Comparison of ENCODE assay signal across 1 cellular context in the genomic region with DNA sequence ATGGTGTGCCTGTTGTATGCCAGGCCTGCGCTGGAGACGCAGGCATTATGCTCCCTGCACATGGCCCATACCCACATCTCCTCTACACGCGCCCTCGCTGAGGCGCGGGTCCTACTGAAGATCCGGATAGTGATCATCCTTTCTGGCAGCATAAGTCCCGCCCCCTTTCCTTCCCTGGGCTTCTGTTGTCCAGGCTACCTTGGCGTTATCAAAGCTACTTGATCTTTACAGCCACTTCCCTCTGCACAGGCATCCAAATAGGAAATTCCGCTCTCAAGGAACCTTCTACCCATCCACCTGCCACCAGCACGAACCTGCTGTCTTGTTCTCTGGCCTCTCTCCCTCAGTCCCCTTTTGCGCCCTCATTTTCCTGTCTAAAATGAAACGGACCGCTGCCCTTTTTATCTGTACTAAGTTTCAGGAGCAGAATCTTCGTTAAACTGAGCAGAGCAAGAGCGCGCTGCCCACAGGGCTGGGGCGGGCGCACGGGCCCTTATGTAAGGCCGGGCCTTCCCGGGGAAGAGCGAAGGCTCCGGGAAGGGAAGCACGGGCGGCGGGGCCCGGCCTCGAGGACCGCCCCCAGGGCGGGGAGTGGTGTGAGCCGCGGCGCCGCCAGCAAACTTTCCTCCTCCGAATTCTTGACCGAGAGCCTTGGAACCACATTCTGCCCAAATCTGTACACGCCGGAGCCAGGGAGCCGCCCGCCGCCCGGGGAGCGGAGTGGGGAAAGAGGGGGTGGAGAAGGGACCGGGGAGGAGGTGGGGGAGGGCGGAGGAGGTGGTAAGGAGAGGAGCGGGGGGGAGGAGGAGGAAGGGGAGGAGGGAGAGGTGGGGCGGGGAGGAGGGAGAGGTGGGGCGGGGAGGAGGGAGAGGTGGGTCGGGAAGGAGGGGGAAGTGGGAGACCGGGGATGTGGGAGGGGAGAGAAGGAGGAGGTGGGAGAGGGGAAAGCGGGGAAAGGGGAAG.
TF ChIP-seq lines count a peak whose summit lies in the region.

No MANE protein-coding gene starts in this region.

TF ChIP-seq in H1, 55 proteins besides CTCF, POLR2A, EP300 and RAD21:
- no peak for TF ChIP-seq JUN (IDR thresholded peaks at IDR 0.05; ENCODE audit: low read depth, low read length)
- TF ChIP-seq, protein P1, sequence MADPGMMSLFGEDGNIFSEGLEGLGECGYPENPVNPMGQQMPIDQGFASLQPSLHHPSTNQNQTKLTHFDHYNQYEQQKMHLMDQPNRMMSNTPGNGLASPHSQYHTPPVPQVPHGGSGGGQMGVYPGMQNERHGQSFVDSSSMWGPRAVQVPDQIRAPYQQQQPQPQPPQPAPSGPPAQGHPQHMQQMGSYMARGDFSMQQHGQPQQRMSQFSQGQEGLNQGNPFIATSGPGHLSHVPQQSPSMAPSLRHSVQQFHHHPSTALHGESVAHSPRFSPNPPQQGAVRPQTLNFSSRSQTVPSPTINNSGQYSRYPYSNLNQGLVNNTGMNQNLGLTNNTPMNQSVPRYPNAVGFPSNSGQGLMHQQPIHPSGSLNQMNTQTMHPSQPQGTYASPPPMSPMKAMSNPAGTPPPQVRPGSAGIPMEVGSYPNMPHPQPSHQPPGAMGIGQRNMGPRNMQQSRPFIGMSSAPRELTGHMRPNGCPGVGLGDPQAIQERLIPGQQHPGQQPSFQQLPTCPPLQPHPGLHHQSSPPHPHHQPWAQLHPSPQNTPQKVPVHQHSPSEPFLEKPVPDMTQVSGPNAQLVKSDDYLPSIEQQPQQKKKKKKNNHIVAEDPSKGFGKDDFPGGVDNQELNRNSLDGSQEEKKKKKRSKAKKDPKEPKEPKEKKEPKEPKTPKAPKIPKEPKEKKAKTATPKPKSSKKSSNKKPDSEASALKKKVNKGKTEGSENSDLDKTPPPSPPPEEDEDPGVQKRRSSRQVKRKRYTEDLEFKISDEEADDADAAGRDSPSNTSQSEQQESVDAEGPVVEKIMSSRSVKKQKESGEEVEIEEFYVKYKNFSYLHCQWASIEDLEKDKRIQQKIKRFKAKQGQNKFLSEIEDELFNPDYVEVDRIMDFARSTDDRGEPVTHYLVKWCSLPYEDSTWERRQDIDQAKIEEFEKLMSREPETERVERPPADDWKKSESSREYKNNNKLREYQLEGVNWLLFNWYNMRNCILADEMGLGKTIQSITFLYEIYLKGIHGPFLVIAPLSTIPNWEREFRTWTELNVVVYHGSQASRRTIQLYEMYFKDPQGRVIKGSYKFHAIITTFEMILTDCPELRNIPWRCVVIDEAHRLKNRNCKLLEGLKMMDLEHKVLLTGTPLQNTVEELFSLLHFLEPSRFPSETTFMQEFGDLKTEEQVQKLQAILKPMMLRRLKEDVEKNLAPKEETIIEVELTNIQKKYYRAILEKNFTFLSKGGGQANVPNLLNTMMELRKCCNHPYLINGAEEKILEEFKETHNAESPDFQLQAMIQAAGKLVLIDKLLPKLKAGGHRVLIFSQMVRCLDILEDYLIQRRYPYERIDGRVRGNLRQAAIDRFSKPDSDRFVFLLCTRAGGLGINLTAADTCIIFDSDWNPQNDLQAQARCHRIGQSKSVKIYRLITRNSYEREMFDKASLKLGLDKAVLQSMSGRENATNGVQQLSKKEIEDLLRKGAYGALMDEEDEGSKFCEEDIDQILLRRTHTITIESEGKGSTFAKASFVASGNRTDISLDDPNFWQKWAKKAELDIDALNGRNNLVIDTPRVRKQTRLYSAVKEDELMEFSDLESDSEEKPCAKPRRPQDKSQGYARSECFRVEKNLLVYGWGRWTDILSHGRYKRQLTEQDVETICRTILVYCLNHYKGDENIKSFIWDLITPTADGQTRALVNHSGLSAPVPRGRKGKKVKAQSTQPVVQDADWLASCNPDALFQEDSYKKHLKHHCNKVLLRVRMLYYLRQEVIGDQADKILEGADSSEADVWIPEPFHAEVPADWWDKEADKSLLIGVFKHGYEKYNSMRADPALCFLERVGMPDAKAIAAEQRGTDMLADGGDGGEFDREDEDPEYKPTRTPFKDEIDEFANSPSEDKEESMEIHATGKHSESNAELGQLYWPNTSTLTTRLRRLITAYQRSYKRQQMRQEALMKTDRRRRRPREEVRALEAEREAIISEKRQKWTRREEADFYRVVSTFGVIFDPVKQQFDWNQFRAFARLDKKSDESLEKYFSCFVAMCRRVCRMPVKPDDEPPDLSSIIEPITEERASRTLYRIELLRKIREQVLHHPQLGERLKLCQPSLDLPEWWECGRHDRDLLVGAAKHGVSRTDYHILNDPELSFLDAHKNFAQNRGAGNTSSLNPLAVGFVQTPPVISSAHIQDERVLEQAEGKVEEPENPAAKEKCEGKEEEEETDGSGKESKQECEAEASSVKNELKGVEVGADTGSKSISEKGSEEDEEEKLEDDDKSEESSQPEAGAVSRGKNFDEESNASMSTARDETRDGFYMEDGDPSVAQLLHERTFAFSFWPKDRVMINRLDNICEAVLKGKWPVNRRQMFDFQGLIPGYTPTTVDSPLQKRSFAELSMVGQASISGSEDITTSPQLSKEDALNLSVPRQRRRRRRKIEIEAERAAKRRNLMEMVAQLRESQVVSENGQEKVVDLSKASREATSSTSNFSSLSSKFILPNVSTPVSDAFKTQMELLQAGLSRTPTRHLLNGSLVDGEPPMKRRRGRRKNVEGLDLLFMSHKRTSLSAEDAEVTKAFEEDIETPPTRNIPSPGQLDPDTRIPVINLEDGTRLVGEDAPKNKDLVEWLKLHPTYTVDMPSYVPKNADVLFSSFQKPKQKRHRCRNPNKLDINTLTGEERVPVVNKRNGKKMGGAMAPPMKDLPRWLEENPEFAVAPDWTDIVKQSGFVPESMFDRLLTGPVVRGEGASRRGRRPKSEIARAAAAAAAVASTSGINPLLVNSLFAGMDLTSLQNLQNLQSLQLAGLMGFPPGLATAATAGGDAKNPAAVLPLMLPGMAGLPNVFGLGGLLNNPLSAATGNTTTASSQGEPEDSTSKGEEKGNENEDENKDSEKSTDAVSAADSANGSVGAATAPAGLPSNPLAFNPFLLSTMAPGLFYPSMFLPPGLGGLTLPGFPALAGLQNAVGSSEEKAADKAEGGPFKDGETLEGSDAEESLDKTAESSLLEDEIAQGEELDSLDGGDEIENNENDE (IDR thresholded peaks at IDR 0.05; ENCODE audit: insufficient replicate concordance, low read length), result no peak
- no peak for TF ChIP-seq NANOG (IDR thresholded peaks at IDR 0.05; ENCODE audit: insufficient read depth, low read depth, low read length, poor library complexity, severe bottlenecking)
- TF ChIP-seq RNF2 (IDR thresholded peaks at IDR 0.05; ENCODE audit: borderline replicate concordance, low read depth, low read length, missing control alignments, poor library complexity, severe bottlenecking), result no peak
- peak; percentile 13 for TF ChIP-seq KDM4A (IDR thresholded peaks at IDR 0.05; ENCODE audit: low read depth, low read length, severe bottlenecking)
- no peak for TF ChIP-seq CBX5 (IDR thresholded peaks at IDR 0.05; ENCODE audit: low read depth, low read length)
- no peak for TF ChIP-seq SAP30 (IDR thresholded peaks at IDR 0.05; ENCODE audit: insufficient read depth, insufficient replicate concordance, low read length)
- no peak for TF ChIP-seq USF2 (IDR thresholded peaks at IDR 0.05; ENCODE audit: low read length)
- TF ChIP-seq KDM1A (IDR thresholded peaks at IDR 0.05; ENCODE audit: borderline replicate concordance, low read length), result no peak
- TF ChIP-seq POLR2AphosphoS5 (IDR thresholded peaks at IDR 0.05; ENCODE audit: low read depth, low read length), result no peak; the same call in 1 of the 2 replicates
- no peak for TF ChIP-seq CEBPB (IDR thresholded peaks at IDR 0.05; ENCODE audit: low read depth, low read length)
- peak; percentile 61 for TF ChIP-seq CTBP2 (IDR thresholded peaks at IDR 0.05; ENCODE audit: borderline replicate concordance, insufficient read depth, insufficient read length, low read length)
- TF ChIP-seq ZNF274 (IDR thresholded peaks at IDR 0.05; ENCODE audit: borderline replicate concordance, extremely low read depth, low read length), result no peak
- no peak for TF ChIP-seq GABPA (IDR thresholded peaks at IDR 0.05; ENCODE audit: borderline replicate concordance, insufficient read depth, low read length)
- no peak for TF ChIP-seq SUZ12 (IDR thresholded peaks at IDR 0.05; ENCODE audit: low read length)
- TF ChIP-seq, protein P2, sequence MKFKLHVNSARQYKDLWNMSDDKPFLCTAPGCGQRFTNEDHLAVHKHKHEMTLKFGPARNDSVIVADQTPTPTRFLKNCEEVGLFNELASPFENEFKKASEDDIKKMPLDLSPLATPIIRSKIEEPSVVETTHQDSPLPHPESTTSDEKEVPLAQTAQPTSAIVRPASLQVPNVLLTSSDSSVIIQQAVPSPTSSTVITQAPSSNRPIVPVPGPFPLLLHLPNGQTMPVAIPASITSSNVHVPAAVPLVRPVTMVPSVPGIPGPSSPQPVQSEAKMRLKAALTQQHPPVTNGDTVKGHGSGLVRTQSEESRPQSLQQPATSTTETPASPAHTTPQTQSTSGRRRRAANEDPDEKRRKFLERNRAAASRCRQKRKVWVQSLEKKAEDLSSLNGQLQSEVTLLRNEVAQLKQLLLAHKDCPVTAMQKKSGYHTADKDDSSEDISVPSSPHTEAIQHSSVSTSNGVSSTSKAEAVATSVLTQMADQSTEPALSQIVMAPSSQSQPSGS (IDR thresholded peaks at IDR 0.05; ENCODE audit: low read length), result no peak
- no peak for TF ChIP-seq SRF (IDR thresholded peaks at IDR 0.05; ENCODE audit: low read depth, low read length)
- no peak for TF ChIP-seq EZH2 (IDR thresholded peaks at IDR 0.05; ENCODE audit: low read depth, low read length, severe bottlenecking)
- TF ChIP-seq TAF1 (IDR thresholded peaks at IDR 0.05; ENCODE audit: low read depth, low read length), result peak; percentile 14
- peak; percentile 86 for TF ChIP-seq ASH2L (IDR thresholded peaks at IDR 0.05; ENCODE audit: low read length)
- TF ChIP-seq, protein P3, sequence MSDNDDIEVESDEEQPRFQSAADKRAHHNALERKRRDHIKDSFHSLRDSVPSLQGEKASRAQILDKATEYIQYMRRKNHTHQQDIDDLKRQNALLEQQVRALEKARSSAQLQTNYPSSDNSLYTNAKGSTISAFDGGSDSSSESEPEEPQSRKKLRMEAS (IDR thresholded peaks at IDR 0.05), result peak; percentile 62; the same call in 1 of the 2 replicates
TF ChIP-seq in H1: peak in this region for 5.
